8 cellular contexts compared by ENCODE assay signal in the genomic region with DNA sequence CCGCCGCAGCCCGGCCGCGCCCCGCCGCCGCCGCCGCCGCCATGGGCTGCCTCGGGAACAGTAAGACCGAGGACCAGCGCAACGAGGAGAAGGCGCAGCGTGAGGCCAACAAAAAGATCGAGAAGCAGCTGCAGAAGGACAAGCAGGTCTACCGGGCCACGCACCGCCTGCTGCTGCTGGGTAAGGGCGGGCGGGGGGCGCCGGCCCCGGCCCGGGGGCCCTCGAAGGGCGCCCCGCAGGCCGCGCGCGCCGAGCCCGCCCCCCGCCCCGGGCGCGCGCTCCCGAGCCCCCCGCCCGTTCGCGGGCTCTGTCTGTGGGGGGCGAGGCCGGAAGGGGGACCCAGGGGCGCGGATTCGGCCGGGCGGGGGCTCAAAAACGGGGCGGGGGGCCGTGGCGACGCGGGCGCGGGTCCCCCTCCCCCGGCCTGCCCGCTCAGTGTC. TPM values are rescaled to one million over a fixed set of nuclear protein-coding genes. Genes with fewer than 3 reads are reported as not detected.
DNase-seq lines count a peak whose midpoint lies in the region; ATAC-seq, FAIRE-seq and TF ChIP-seq lines count a peak whose summit lies in the region.

No MANE protein-coding gene starts in this region.

- no peak overlapping the region for H4K5ac ChIP-seq in H9 (ENCODE audit: insufficient read length, low read depth, low read length)

- in situ Hi-C loops in GM12878 (cut with MboI) = no loop called here

- H3K4me1 ChIP-seq in ACC112 (ENCODE audit: control insufficient read depth, insufficient read depth, low read length, unreplicated experiment) = peaks cover 33% of the 10 kb centered on the region
- H3K4me1 ChIP-seq in H9 (ENCODE audit: insufficient read depth, low read length) = peaks cover 8% of the 10 kb centered on the region
- H3K4me1 ChIP-seq in GM12878 (ENCODE audit: control insufficient read depth, insufficient read depth, low read length) = peaks cover 23% of the 10 kb centered on the region
- peaks cover 25% of the 10 kb centered on the region for H3K4me1 ChIP-seq in keratinocyte (ENCODE audit: control insufficient read depth, extremely low read depth, insufficient read depth, low read length)

- H3K9ac ChIP-seq in H9 (ENCODE audit: extremely low read depth, insufficient read length, low read length) (peak overlapping the region; percentile 74), GM12878 (ENCODE audit: control insufficient read depth, insufficient read depth, low read length) (peak overlapping the region; percentile 82), keratinocyte (ENCODE audit: control insufficient read depth, extremely low read depth, insufficient read depth, low read length) (peak overlapping the region; percentile 82)

- H3K56ac ChIP-seq in H9 (ENCODE audit: insufficient read length, low read depth, low read length) = no peak overlapping the region

- no peak for TF ChIP-seq RAD21 in GM12878 (IDR thresholded peaks at IDR 0.05; ENCODE audit: insufficient read depth, low read depth, low read length)

- H4K20me1 ChIP-seq in H9 (ENCODE audit: control insufficient read depth, insufficient read depth, insufficient read length) (no peaks in the 10 kb centered on the region), GM12878 (ENCODE audit: control insufficient read depth, insufficient read depth) (peaks cover 5% of the 10 kb centered on the region; the same call in 1 of the 2 replicates), keratinocyte (ENCODE audit: control insufficient read depth, extremely low read depth, insufficient read depth, low read length) (peaks cover 16% of the 10 kb centered on the region)

- intact Hi-C loops in GM12878 (cut with micrococcal nuclease; ENCODE audit: unreplicated experiment) = loop anchor here (2.0 kb wide), 4 partner anchors 15 to 141 kb away; a partner anchor contains a TSS

- SMC1A ChIA-PET in GM12878 (lab: Charles Lee; ENCODE audit: uncharacterized antibody, unreplicated experiment) = no interaction called here

- CTCF ChIA-PET in GM12878 (lab: Yijun Ruan, JAX) = no interaction called here

- H3K9me3 ChIP-seq in H9 (ENCODE audit: control insufficient read depth, low read depth, low read length) = no peaks in the 10 kb centered on the region
- H3K9me3 ChIP-seq in GM12878 (replicated peaks; ENCODE audit: control insufficient read depth, insufficient read depth, low read length) = no peaks in the 10 kb centered on the region
- no peaks in the 10 kb centered on the region for H3K9me3 ChIP-seq in keratinocyte (ENCODE audit: control insufficient read depth, low read depth, low read length)

- TF ChIP-seq EP300 in GM12878 (IDR thresholded peaks at IDR 0.05; ENCODE audit: borderline replicate concordance in 1 of 2, control insufficient read depth in 1 of 2, low read depth in 2 of 2, low read length in 2 of 2) = no peak

- H4K91ac ChIP-seq in H9 (ENCODE audit: insufficient read length, low read depth, low read length) = no peak overlapping the region

- H4K8ac ChIP-seq in H9 (replicated peaks; ENCODE audit: insufficient read length, low read depth, low read length) = no peak overlapping the region

- FAIRE-seq in RCC 7860 (lab: Jason Lieb, UNC) (no peak), GM12878 (lab: Jason Lieb, UNC) (no peak), keratinocyte (lab: Jason Lieb, UNC) (no peak)

- RAD21 ChIA-PET in GM12878 (lab: Charles Lee; ENCODE audit: unreplicated experiment) = no interaction called here

- TF ChIP-seq CTCF in H9 (conservative IDR thresholded peaks at IDR 0.05) (no peak), GM12878 (IDR thresholded peaks at IDR 0.05 in 2 of 3, conservative IDR thresholded peaks at IDR 0.05 in 1 of 3; ENCODE audit: control insufficient read depth in 2 of 3, extremely low read depth in 1 of 3, insufficient read depth in 1 of 3, low read depth in 3 of 3, low read length in 3 of 3) (no peak), keratinocyte (optimal IDR thresholded peaks at IDR 0.05 in 1 of 3, IDR thresholded peaks at IDR 0.05 in 1 of 3, conservative IDR thresholded peaks at IDR 0.05 in 1 of 3; ENCODE audit: extremely low read depth in 1 of 3, insufficient read depth in 2 of 3, low read length in 3 of 3) (no peak)

- H3K27ac Mint-ChIP-seq in H9 = peak overlapping the region; percentile 97 to 98 (median 97); a peak in 6 of 7 replicates

- DNase-seq in H9 (peak; percentile 47), RCC 7860 (ENCODE audit: low spot score) (peak; percentile 20), GM12878 (ENCODE audit: low read depth, low spot score) (no peak), keratinocyte (ENCODE audit: low read depth, low spot score) (no peak), hepatic stellate cell (ENCODE audit: low spot score) (no peak)
- DNase-seq in stimulated activated CD4-positive, alpha-beta T cell treated with anti-CD3 and anti-CD28 coated beads, Interleukin-4, amount 100 ng/mL, for 1 hour = peak; percentile 46

- H3K79me2 ChIP-seq in ACC112 (ENCODE audit: control insufficient read depth, insufficient read depth, low read length, unreplicated experiment) = peaks cover 53% of the 10 kb centered on the region
- peaks cover 24% of the 10 kb centered on the region; the same call in 1 of the 2 replicates for H3K79me2 ChIP-seq in H9 (ENCODE audit: insufficient read depth, low read length)
- peaks cover 66% of the 10 kb centered on the region for H3K79me2 ChIP-seq in GM12878 (ENCODE audit: control insufficient read depth, insufficient read depth, low read length)
- peaks cover 55% of the 10 kb centered on the region for H3K79me2 ChIP-seq in keratinocyte (ENCODE audit: control insufficient read depth, insufficient read depth, low read length)

- H3K14ac ChIP-seq in H9 (ENCODE audit: insufficient read depth, low read length) = peak overlapping the region; percentile 89; the same call in 1 of the 2 replicates

- no peaks in the 10 kb centered on the region for H3K27me3 Mint-ChIP-seq in H9 (ENCODE audit: low read depth)

- peak overlapping the region; percentile 93 for H3K4me3 ChIP-seq in ACC112 (ENCODE audit: low read depth, low read length)
- H3K4me3 ChIP-seq in GM12878 = peak overlapping the region; percentile 94
- peak overlapping the region; percentile 51 to 87 (median 85) for H3K4me3 ChIP-seq in keratinocyte (ENCODE audit: control insufficient read depth in 2 of 3, extremely low read depth in 1 of 3, insufficient read depth in 2 of 3, low read depth in 1 of 3, low read length in 3 of 3)

- H2AK5ac ChIP-seq in H9 (ENCODE audit: insufficient read length, low read length) = no peak overlapping the region

- no peak overlapping the region for H2BK120ac ChIP-seq in H9 (ENCODE audit: low read depth, low read length, poor library complexity, severe bottlenecking)

- H3K36me3 Mint-ChIP-seq in H9 (ENCODE audit: insufficient read depth in 1 of 3, low read depth in 3 of 3) = peaks cover 8 to 21% (median 16%) of the 10 kb centered on the region in 3 experiments

- peaks cover 6% of the 10 kb centered on the region for H3K23me2 ChIP-seq in H9 (ENCODE audit: insufficient read length, low read depth, low read length, poor library complexity, severe bottlenecking)

- H3K36me3 ChIP-seq in ACC112 (ENCODE audit: insufficient read depth, low read length) (peaks cover 6% of the 10 kb centered on the region; the same call in 1 of the 2 replicates), GM12878 (ENCODE audit: control insufficient read depth in 2 of 2, insufficient read depth in 2 of 2, low read length in 1 of 2) (peaks cover 0 to 8% of the 10 kb centered on the region in 2 experiments; a peak in 2 of 4 replicates), keratinocyte (ENCODE audit: control insufficient read depth in 2 of 2, extremely low read depth in 1 of 2, insufficient read depth in 2 of 2, low read length in 2 of 2) (peaks cover 0 to under 1% of the 10 kb centered on the region in 2 experiments)

- ATAC-seq in GM12878 (no peak), HG03342 (IDR thresholded peaks at IDR 0.05; ENCODE audit: unreplicated experiment) (no peak)

- peak overlapping the region; percentile 87 for H3K27ac ChIP-seq in ACC112 (ENCODE audit: low read depth, low read length)
- no peak overlapping the region for H3K27ac ChIP-seq in H9 (ENCODE audit: insufficient read length, low read depth, low read length)
- peak overlapping the region; percentile 89 for H3K27ac ChIP-seq in GM12878 (ENCODE audit: control insufficient read depth, insufficient read depth)
- peak overlapping the region; percentile 79 for H3K27ac ChIP-seq in keratinocyte (ENCODE audit: control insufficient read depth, insufficient read depth, low read length)

- WGBS in H9 (ENCODE audit: extremely low coverage, insufficient read length, low lambda C conversion rate) = no CpG with 5 or more reads among the region's 63 CpGs
- 3% methylated on average over 6 of the region's 63 CpGs for WGBS in GM12878 (ENCODE audit: insufficient coverage, insufficient replicate concordance, low lambda C conversion rate, missing lambda C conversion rate)

- H3K79me1 ChIP-seq in H9 (ENCODE audit: insufficient read depth, low read depth, low read length, poor library complexity, severe bottlenecking) = no peaks in the 10 kb centered on the region

- H2BK12ac ChIP-seq in H9 (ENCODE audit: insufficient read length, low read depth, low read length) = no peak overlapping the region

- TF ChIP-seq POLR2A in GM12878 (IDR thresholded peaks at IDR 0.05; ENCODE audit: low read depth, low read length) = peak; percentile 25; the same call in 1 of the 2 replicates

- no peak overlapping the region for H3K23ac ChIP-seq in H9 (ENCODE audit: insufficient read length, low read depth, low read length)

- no peaks in the 10 kb centered on the region for H3K9me1 ChIP-seq in keratinocyte (ENCODE audit: control insufficient read depth, extremely low read depth, insufficient read depth, low read length)

- H3T11ph ChIP-seq in H9 (ENCODE audit: low read length) = no peak overlapping the region

- peaks cover 43 to 50% of the 10 kb centered on the region in 2 experiments for H3K4me1 Mint-ChIP-seq in H9

- dilution Hi-C loops in keratinocyte (cut with MboI; ENCODE audit: extremely low pct_ligation_motif_present, low sequenced_read_pairs) = no loop called here

- POLR2A ChIA-PET in GM12878 (lab: Charles Lee) = interaction anchor here (1.0 to 1.4 kb wide), 3 partner anchors 15 to 141 kb away, joined by 3 to 10 read pairs (median 4); a partner anchor contains a TSS

- no peak overlapping the region for H2AFZ ChIP-seq in ACC112 (ENCODE audit: low read length, unreplicated experiment)
- H2AFZ ChIP-seq in H9 (ENCODE audit: low read length) = no peak overlapping the region
- no peak overlapping the region for H2AFZ ChIP-seq in GM12878 (ENCODE audit: control insufficient read depth, low read depth, low read length)
- H2AFZ ChIP-seq in keratinocyte (ENCODE audit: control insufficient read depth, low read length) = no peak overlapping the region

- no peak overlapping the region for H2BK20ac ChIP-seq in H9 (ENCODE audit: low read depth, low read length, poor library complexity, severe bottlenecking)

- no peak overlapping the region for H2BK15ac ChIP-seq in H9 (ENCODE audit: low read depth, low read length)

- H3K4me2 ChIP-seq in H9 (ENCODE audit: insufficient read depth, insufficient read length, low read length) = peak overlapping the region; percentile 54
- H3K4me2 ChIP-seq in GM12878 (ENCODE audit: control insufficient read depth, insufficient read depth) = no peak overlapping the region
- no peak overlapping the region for H3K4me2 ChIP-seq in keratinocyte (ENCODE audit: control insufficient read depth, extremely low read depth, insufficient read depth, low read depth, low read length)

- H3K4me3 Mint-ChIP-seq in H9 = peak overlapping the region; percentile 95 to 96

- no peak overlapping the region for H2BK5ac ChIP-seq in H9 (ENCODE audit: insufficient read length, low read length)

- BruUV-seq in GM12878 (replicated peaks; lab: Mats Ljungman, UMichigan) = no TSS peak

- peak overlapping the region; percentile 83 for H3K18ac ChIP-seq in H9 (ENCODE audit: insufficient read length, low read depth, low read length)

- no peaks in the 10 kb centered on the region for H3K27me3 ChIP-seq in ACC112 (ENCODE audit: insufficient read depth, low read length)
- no peaks in the 10 kb centered on the region for H3K27me3 ChIP-seq in H9 (ENCODE audit: insufficient read depth, low read length)
- H3K27me3 ChIP-seq in GM12878 (replicated peaks in 1 of 2; ENCODE audit: control insufficient read depth in 2 of 2, insufficient read depth in 2 of 2, low read length in 1 of 2) = no peaks in the 10 kb centered on the region
- no peaks in the 10 kb centered on the region for H3K27me3 ChIP-seq in keratinocyte (ENCODE audit: control insufficient read depth, extremely low read depth, insufficient read depth, low read length)

- H3K9me3 Mint-ChIP-seq in H9 = peaks cover 2 to 3% of the 10 kb centered on the region in 2 experiments; a peak in 4 of 5 replicates

- H3K4ac ChIP-seq in H9 (ENCODE audit: low read depth, low read length) = no peak overlapping the region; the same call in 1 of the 2 replicates

RNA-seq across cellular contexts. Expression of a gene that starts 39.2 kb away (rescaled TPM):
- total RNA-seq in H9 (2021) (918 and 920 TPM in 2 replicates), GM12878 (2014; rRNA removed) (399 and 405 TPM in 2 replicates), GM12878 (2014; rRNA removed; fragmentation: Illumina TruSeq; extraction: Trizol) (368 and 389 TPM in 2 replicates), GM12878 (2021) (792 and 818 TPM in 2 replicates)
- 232 and 244 TPM in 2 replicates for total RNA-seq in GM12878 (2013; cell fraction: nucleolus; rRNA removed)
- polyA plus RNA-seq in GM12878 (2011; ENCODE audit: low read depth) = 423 TPM
- polyA plus RNA-seq in GM12878 (2011; rRNA removed) (449 and 706 TPM in 2 replicates), GM12878 (2014; fragmentation: Illumina TruSeq; extraction: Trizol) (838 and 950 TPM in 2 replicates), GM12878 (2014; fragmentation: Nextera tagmentation; extraction: Ambion mirVana) (100 to 1,000 TPM; 242 to 344 TPM), GM12878 (2014; rRNA removed) (625 and 680 TPM in 2 replicates), GM12878 (2016; fragmentation: Nextera tagmentation; extraction: Ambion mirVana) (100 to 1,000 TPM; 209 to 261 TPM), keratinocyte (521 to 1,373 TPM (median 560 TPM) in 3 replicates)
- polyA plus RNA-seq in GM12878 (2011; cell fraction: cytosol; rRNA removed) = 1,135 and 2,097 TPM in 2 replicates
- polyA plus RNA-seq in GM12878 (2011; cell fraction: nucleus; rRNA removed) = 809 and 1,021 TPM in 2 replicates
- polyA plus RNA-seq in GM12878 (2012) = 750 and 915 TPM in 2 replicates
- 1,102 and 1,227 TPM in 2 replicates for polyA minus RNA-seq in GM12878 (2011; rRNA and poly(A)+ RNA removed)
- polyA minus RNA-seq in GM12878 (2011; cell fraction: cytosol; rRNA and poly(A)+ RNA removed) = 416 and 532 TPM in 2 replicates
- 176 and 287 TPM in 2 replicates for polyA minus RNA-seq in GM12878 (2011; cell fraction: nucleus; rRNA and poly(A)+ RNA removed)
- 345 TPM for polyA plus RNA-seq in keratinocyte (2011; ENCODE audit: low read depth)
- polyA plus RNA-seq in keratinocyte (2011; cell fraction: cytosol; rRNA removed) = 1,324 and 1,529 TPM in 2 replicates
- 473 and 571 TPM in 2 replicates for polyA plus RNA-seq in keratinocyte (2011; cell fraction: nucleus; rRNA removed)
- polyA plus RNA-seq in keratinocyte (2012; ENCODE audit: low replicate concordance) = 763 and 836 TPM in 2 replicates
- 1,008 to 2,459 TPM (median 1,365 TPM) in 3 replicates for polyA minus RNA-seq in keratinocyte
- polyA minus RNA-seq in keratinocyte (2011; cell fraction: cytosol; rRNA and poly(A)+ RNA removed) = 759 TPM
- polyA minus RNA-seq in keratinocyte (2011; cell fraction: nucleus; rRNA and poly(A)+ RNA removed) = 166 and 235 TPM in 2 replicates

RNA-seq across cellular contexts. Expression of a gene that starts 41.0 kb away (rescaled TPM):
- total RNA-seq in H9 (2021) = 8.6 and 11.3 TPM in 2 replicates
- total RNA-seq in GM12878 (2013; cell fraction: nucleolus; rRNA removed) = 7.0 and 8.7 TPM in 2 replicates
- total RNA-seq in GM12878 (2014; rRNA removed) = 1.9 and 2.1 TPM in 2 replicates
- 0.74 and 0.85 TPM in 2 replicates for total RNA-seq in GM12878 (2014; rRNA removed; fragmentation: Illumina TruSeq; extraction: Trizol)
- 1.6 and 2.6 TPM in 2 replicates for total RNA-seq in GM12878 (2021)
- 0.31 TPM for polyA plus RNA-seq in GM12878 (2011; ENCODE audit: low read depth)
- polyA plus RNA-seq in GM12878 (2011; rRNA removed) = 0.85 and 0.99 TPM in 2 replicates
- polyA plus RNA-seq in GM12878 (2011; cell fraction: cytosol; rRNA removed) = 0.99 and 1.7 TPM in 2 replicates
- 3.7 and 4.7 TPM in 2 replicates for polyA plus RNA-seq in GM12878 (2011; cell fraction: nucleus; rRNA removed)
- 0.45 and 0.58 TPM in 2 replicates for polyA plus RNA-seq in GM12878 (2012)
- 0.36 and 0.66 TPM in 2 replicates for polyA plus RNA-seq in GM12878 (2014; fragmentation: Illumina TruSeq; extraction: Trizol)
- under 1 TPM; 0.06 to 0.35 TPM for polyA plus RNA-seq in GM12878 (2014; fragmentation: Nextera tagmentation; extraction: Ambion mirVana)
- polyA plus RNA-seq in GM12878 (2014; rRNA removed) = 1.7 and 2.1 TPM in 2 replicates
- 1 to 10 TPM; 1.4 to 2.7 TPM for polyA plus RNA-seq in GM12878 (2016; fragmentation: Nextera tagmentation; extraction: Ambion mirVana)
- 0.46 and 1.2 TPM in 2 replicates for polyA minus RNA-seq in GM12878 (2011; rRNA and poly(A)+ RNA removed)
- 0.62 and 0.67 TPM in 2 replicates for polyA minus RNA-seq in GM12878 (2011; cell fraction: cytosol; rRNA and poly(A)+ RNA removed)
- polyA minus RNA-seq in GM12878 (2011; cell fraction: nucleus; rRNA and poly(A)+ RNA removed) = 2.5 and 5.3 TPM in 2 replicates
- 0.25 to 0.37 TPM (median 0.31 TPM) in 3 replicates for polyA plus RNA-seq in keratinocyte
- 0.89 TPM for polyA plus RNA-seq in keratinocyte (2011; ENCODE audit: low read depth)
- polyA plus RNA-seq in keratinocyte (2011; cell fraction: cytosol; rRNA removed) = 0.25 and 0.27 TPM in 2 replicates
- 0.24 and 0.32 TPM in 2 replicates for polyA plus RNA-seq in keratinocyte (2011; cell fraction: nucleus; rRNA removed)
- polyA plus RNA-seq in keratinocyte (2012; ENCODE audit: low replicate concordance) = 0.16 TPM in 1 of 2 replicates, not detected in the other
- polyA minus RNA-seq in keratinocyte = 0.13 to 0.40 TPM in 2 of 3 replicates, not detected in the other
- not detected for polyA minus RNA-seq in keratinocyte (2011; cell fraction: cytosol; rRNA and poly(A)+ RNA removed)
- polyA minus RNA-seq in keratinocyte (2011; cell fraction: nucleus; rRNA and poly(A)+ RNA removed) = 0.32 and 0.62 TPM in 2 replicates

Comparison
In these comparisons a context has a peak if more than half of its experiments do, and no peak if none do; other contexts are left out.
1. DNase-seq: peak in H9 (single experiment), RCC 7860 (single experiment) and stimulated activated CD4-positive, alpha-beta T cell treated with anti-CD3 and anti-CD28 coated beads, Interleukin-4, amount 100 ng/mL, for 1 hour (single experiment); none in GM12878 (single experiment), keratinocyte (single experiment) and hepatic stellate cell (single experiment).
2. Peak in every context shown above with its lines, with median percentiles within 50 percentile points of each other: H3K4me3 ChIP-seq and H3K9ac ChIP-seq.